Comparison of ENCODE assay signal across 25 cellular contexts in the genomic region with DNA sequence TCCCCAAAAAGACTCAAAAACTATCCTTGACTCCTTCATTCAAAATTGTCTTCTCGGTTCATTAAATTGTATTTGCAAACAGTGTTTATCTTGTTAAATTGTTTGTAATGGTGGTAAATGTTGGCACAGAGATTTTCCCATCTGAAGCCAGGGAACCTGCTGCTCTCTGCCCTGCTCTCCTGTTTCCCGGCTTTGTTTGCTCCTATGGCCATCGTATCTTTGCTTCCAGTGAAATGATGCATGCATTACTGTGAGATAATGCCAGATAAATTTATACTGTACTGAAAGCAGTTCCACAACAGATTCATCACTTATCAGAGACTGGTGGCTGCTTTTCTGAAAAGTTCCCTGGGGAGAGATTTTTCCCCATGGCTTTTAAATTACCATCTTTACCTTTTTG.
A peak's percentile ranks its signal among the peaks of the same experiment; 100 is the strongest.
DNase-seq lines count a peak whose midpoint lies in the region; ATAC-seq and FAIRE-seq lines count a peak whose summit lies in the region.
"Had no signal": no experiment of that assay in that cellular context is flagged by ENCODE, and none has a peak within 500 bp of the region (broad histone marks: within the 10 kb centered on the region; RNA-seq: fewer than 3 reads in every experiment).

No MANE protein-coding gene starts in this region.

- H3K9me3 ChIP-seq in effector memory CD4-positive, alpha-beta T cell (ENCODE audit: control insufficient read depth, low read length), result no peaks in the 10 kb centered on the region
- H3K9me3 ChIP-seq: ascending aorta, Caco-2, HAP-1, lower lobe of right lung, mucosa of descending colon had no signal

- peaks cover 15% of the 10 kb centered on the region for H3K36me3 ChIP-seq in effector memory CD4-positive, alpha-beta T cell (ENCODE audit: control insufficient read depth, insufficient read depth, low read length)

- H3K27ac ChIP-seq in effector memory CD4-positive, alpha-beta T cell (ENCODE audit: insufficient read depth, low read length, poor library complexity, severe bottlenecking), result no peak overlapping the region
- H3K27ac ChIP-seq: ascending aorta, epithelial cell of prostate, lower lobe of right lung had no signal

- no peaks in the 10 kb centered on the region for H3K4me1 ChIP-seq in effector memory CD4-positive, alpha-beta T cell (ENCODE audit: control insufficient read depth, insufficient read depth, low read length, poor library complexity, severe bottlenecking)
- H3K4me1 ChIP-seq: ascending aorta, HAP-1, lower lobe of right lung had no signal

- FAIRE-seq in islet of Langerhans (lab: Jason Lieb, UNC), result peak; percentile 99
- FAIRE-seq: GM18507 had no signal

- H3K27me3 ChIP-seq in effector memory CD4-positive, alpha-beta T cell (replicated peaks; ENCODE audit: control insufficient read depth, insufficient read depth, low read length, poor library complexity, severe bottlenecking), result no peaks in the 10 kb centered on the region
- H3K27me3 ChIP-seq: ascending aorta had no signal

- H3K4me3 ChIP-seq in effector memory CD4-positive, alpha-beta T cell (ENCODE audit: insufficient read depth, low read depth, low read length, poor library complexity, severe bottlenecking), result no peak overlapping the region
- H3K4me3 ChIP-seq: ascending aorta, HAP-1, lower lobe of right lung, mucosa of descending colon had no signal

- ATAC-seq in HG03460 (IDR thresholded peaks at IDR 0.05; ENCODE audit: unreplicated experiment), result no peak
- ATAC-seq: activated CD8-positive, alpha-beta memory T cell treated with anti-CD3 and anti-CD28 coated beads, Interleukin-2, amount 10 ng/mL, durations not matched to agents 7 days and 5 days; lower lobe of right lung; mucosa of descending colon; Panc1 had no signal

- DNase-seq in DMS153 (lab: John Stamatoyannopoulos, UW), result peak; percentile 4
- DNase-seq in DMS153 treated with DMSO at 0.1 percent for 48 hours (lab: John Stamatoyannopoulos, UW; ENCODE audit: unreplicated experiment), result no peak
- DNase-seq in NCI-H146 treated with DMSO at 0.1 percent for 48 hours (lab: John Stamatoyannopoulos, UW; ENCODE audit: unreplicated experiment), result peak; percentile 59
- peak; percentile 76 for DNase-seq in NCI-H345 treated with DMSO at 0.1 percent for 48 hours (lab: John Stamatoyannopoulos, UW; ENCODE audit: unreplicated experiment)
- no peak for DNase-seq in LoVo (ENCODE audit: low spot score)
- DNase-seq in effector memory CD4-positive, alpha-beta T cell, result no peak
- DNase-seq: 8988T; activated CD4-positive, alpha-beta T cell treated with anti-CD3 and anti-CD28 coated beads for 48 hours; activated CD8-positive, alpha-beta memory T cell treated with anti-CD3 and anti-CD28 coated beads, Interleukin-2, amount 10 ng/mL, durations not matched to agents 7 days and 5 days; AML-193; Caco-2; lower lobe of right lung; MM.1S; mucosa of descending colon; NCI-H226; nephron progenitor cell; posterior cingulate gyrus; T-helper 1 cell had no signal

Comparison
In these comparisons a context has a peak if more than half of its experiments do, and no peak if none do; other contexts are left out.
1. DNase-seq: peak in DMS153 (single experiment), NCI-H146 treated with DMSO at 0.1 percent for 48 hours (single experiment) and NCI-H345 treated with DMSO at 0.1 percent for 48 hours (single experiment); none in DMS153 treated with DMSO at 0.1 percent for 48 hours (single experiment), LoVo (single experiment) and effector memory CD4-positive, alpha-beta T cell (0 of 3).